17 cellular contexts compared by ENCODE assay signal in the genomic region with DNA sequence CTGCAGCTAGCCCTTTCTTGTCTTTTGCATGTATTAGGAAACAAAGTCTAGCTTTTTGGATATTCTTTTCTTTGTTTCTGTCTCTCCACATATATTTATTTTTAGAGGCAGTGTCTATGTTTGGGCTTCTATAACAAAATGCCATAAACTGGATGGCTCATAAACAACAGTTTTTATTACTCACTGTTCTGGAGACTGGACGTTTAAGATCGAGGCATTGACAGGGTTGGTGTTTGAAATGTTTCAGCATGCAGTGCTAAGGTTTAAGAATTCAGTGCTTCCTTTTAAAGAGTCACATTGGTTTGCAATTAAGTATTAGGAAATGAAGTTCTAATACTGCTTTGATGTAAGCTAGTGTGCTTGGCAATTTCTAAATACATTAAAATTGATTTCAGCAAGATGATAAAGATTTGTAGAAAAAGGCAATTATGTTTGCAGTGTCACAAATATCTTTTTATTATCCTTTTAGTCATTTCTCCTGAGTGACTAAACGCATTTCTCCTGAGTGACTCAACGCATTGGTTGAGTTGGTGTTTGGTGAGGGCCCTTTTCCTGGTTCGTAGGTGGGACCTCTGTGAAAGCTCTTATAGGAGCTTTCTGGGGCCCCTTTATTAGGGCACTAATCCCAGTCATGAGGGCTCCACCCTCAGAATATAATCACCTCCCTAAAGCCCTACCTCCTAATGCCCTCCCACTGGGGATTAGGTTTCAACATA.
DNase-seq lines count a peak whose midpoint lies in the region; ATAC-seq, FAIRE-seq and TF ChIP-seq lines count a peak whose summit lies in the region.
"Had no signal": no experiment of that assay in that cellular context is flagged by ENCODE, and none has a peak within 500 bp of the region (broad histone marks: within the 10 kb centered on the region; RNA-seq: fewer than 3 reads in every experiment).

No MANE protein-coding gene starts in this region.

- no peaks in the 10 kb centered on the region for H3K4me1 ChIP-seq in uterus
- no peaks in the 10 kb centered on the region for H3K4me1 ChIP-seq in OCI-LY7 (ENCODE audit: insufficient read depth, low read length, poor library complexity, severe bottlenecking)
- H3K4me1 ChIP-seq: heart right ventricle had no signal

- intact Hi-C loops in uterus (cut with DNase I; ENCODE audit: low total_unique reads): no loop called here
- intact Hi-C loops in OCI-LY7 (cut with micrococcal nuclease; ENCODE audit: unreplicated experiment): no loop called here
- intact Hi-C loops in activated CD4-positive, alpha-beta T cell treated with anti-CD3 and anti-CD28 coated beads, Interleukin-2, amount 10 ng/mL, durations not matched to agents 24 days and 14 days (cut with micrococcal nuclease): no loop called here

- no peak overlapping the region for H3K4me3 Mint-ChIP-seq in activated CD4-positive, alpha-beta T cell treated with anti-CD3 and anti-CD28 coated beads, Interleukin-2, amount 10 ng/mL, durations not matched to agents 24 days and 14 days
- H3K4me3 Mint-ChIP-seq: activated CD8-positive, alpha-beta memory T cell treated with anti-CD3 and anti-CD28 coated beads, Interleukin-2, amount 10 ng/mL, durations not matched to agents 7 days and 5 days; WTC11 had no signal

- no peaks in the 10 kb centered on the region for H3K4me1 Mint-ChIP-seq in activated CD4-positive, alpha-beta T cell treated with anti-CD3 and anti-CD28 coated beads, Interleukin-2, amount 10 ng/mL, durations not matched to agents 24 days and 14 days
- H3K4me1 Mint-ChIP-seq: activated CD8-positive, alpha-beta memory T cell treated with anti-CD3 and anti-CD28 coated beads, Interleukin-2, amount 10 ng/mL, durations not matched to agents 7 days and 5 days; WTC11 had no signal

- H3K9me2 ChIP-seq in OCI-LY7 (ENCODE audit: insufficient read depth, low read length): no peaks in the 10 kb centered on the region

- H3K79me2 ChIP-seq in OCI-LY7 (ENCODE audit: insufficient read depth, low read depth, low read length): no peaks in the 10 kb centered on the region

- H3K27ac Mint-ChIP-seq in activated CD4-positive, alpha-beta T cell treated with anti-CD3 and anti-CD28 coated beads, Interleukin-2, amount 10 ng/mL, durations not matched to agents 24 days and 14 days: no peak overlapping the region
- H3K27ac Mint-ChIP-seq: activated CD8-positive, alpha-beta memory T cell treated with anti-CD3 and anti-CD28 coated beads, Interleukin-2, amount 10 ng/mL, durations not matched to agents 7 days and 5 days; WTC11 had no signal

- no peak for TF ChIP-seq POLR2A in H54 (IDR thresholded peaks at IDR 0.05; ENCODE audit: low read depth, low read length)
- no peak for TF ChIP-seq POLR2A in uterus (IDR thresholded peaks at IDR 0.05)

- no peak overlapping the region for H2AFZ ChIP-seq in OCI-LY7 (ENCODE audit: low read length)

- H3K36me3 Mint-ChIP-seq in activated CD4-positive, alpha-beta T cell treated with anti-CD3 and anti-CD28 coated beads, Interleukin-2, amount 10 ng/mL, durations not matched to agents 24 days and 14 days (ENCODE audit: low read depth): no peaks in the 10 kb centered on the region
- H3K36me3 Mint-ChIP-seq: activated CD8-positive, alpha-beta memory T cell treated with anti-CD3 and anti-CD28 coated beads, Interleukin-2, amount 10 ng/mL, durations not matched to agents 7 days and 5 days; WTC11 had no signal

- H3K27me3 ChIP-seq in uterus: no peaks in the 10 kb centered on the region
- H3K27me3 ChIP-seq: heart right ventricle, neutrophil had no signal

- H3K27ac ChIP-seq in RWPE1: no peak overlapping the region
- peak overlapping the region; percentile 9 to 48 for H3K27ac ChIP-seq in uterus
- no peak overlapping the region for H3K27ac ChIP-seq in OCI-LY7 (ENCODE audit: low read depth, low read length, poor library complexity, severe bottlenecking)
- H3K27ac ChIP-seq: coronary artery, heart right ventricle, neutrophil had no signal

- POLR2A ChIA-PET in RWPE1 (lab: Yijun Ruan, JAX; ENCODE audit: low non-redundant PET): no interaction called here
- POLR2A ChIA-PET in OCI-LY7 (lab: Charles Lee): no interaction called here

- no peaks in the 10 kb centered on the region for H3K9me3 ChIP-seq in uterus
- no peaks in the 10 kb centered on the region for H3K9me3 ChIP-seq in OCI-LY7 (ENCODE audit: low read length)
- H3K9me3 ChIP-seq: neutrophil had no signal

- H3K4me2 ChIP-seq in OCI-LY7 (ENCODE audit: low read length): no peak overlapping the region

- H3K4me3 ChIP-seq in fibroblast of mammary gland (ENCODE audit: control insufficient read depth, low read depth, low read length): no peak overlapping the region
- no peak overlapping the region for H3K4me3 ChIP-seq in uterus
- H3K4me3 ChIP-seq in OCI-LY7 (ENCODE audit: low read depth, low read length, poor library complexity, severe bottlenecking): no peak overlapping the region
- H3K4me3 ChIP-seq: coronary artery, heart right ventricle had no signal

- no peaks in the 10 kb centered on the region for H4K20me1 ChIP-seq in OCI-LY7 (ENCODE audit: insufficient read depth, low read length)

- peak; percentile 93 for FAIRE-seq in H54 (lab: Jason Lieb, UNC)
- FAIRE-seq: kidney had no signal

- no peaks in the 10 kb centered on the region for H3K36me3 ChIP-seq in uterus
- H3K36me3 ChIP-seq in OCI-LY7 (ENCODE audit: insufficient read depth, low read length): no peaks in the 10 kb centered on the region
- H3K36me3 ChIP-seq: heart right ventricle, neutrophil had no signal

- DNase-seq in H54 (ENCODE audit: insufficient read length, low spot score) (peak; percentile 24), RWPE1 (ENCODE audit: low spot score) (peak; percentile 16), fibroblast of mammary gland (ENCODE audit: low read depth) (peak; percentile 72), uterus (no peak), OCI-LY7 (ENCODE audit: low spot score) (no peak)
- no peak for DNase-seq in activated CD4-positive, alpha-beta T cell treated with anti-CD3 and anti-CD28 coated beads, Interleukin-2, amount 10 ng/mL, durations not matched to agents 24 days and 14 days
- DNase-seq: activated CD8-positive, alpha-beta memory T cell treated with anti-CD3 and anti-CD28 coated beads, Interleukin-2, amount 10 ng/mL, durations not matched to agents 7 days and 5 days; activated effector memory CD4-positive, alpha-beta T cell treated with anti-CD3 and anti-CD28 coated beads, Interleukin-2, amount 50 U/mL, for 16 hours; C1 segment of cervical spinal cord; heart right ventricle; kidney; NCI-H1092 treated with DMSO at 0.1 percent for 48 hours; stimulated activated CD4-positive, alpha-beta T cell treated with anti-CD3 and anti-CD28 coated beads, Interleukin-4, amount 100 ng/mL, for 4 hours had no signal

- CTCF ChIA-PET in RWPE1 (lab: Yijun Ruan, JAX) (no interaction called here), OCI-LY7 (lab: Charles Lee; ENCODE audit: unreplicated experiment) (no interaction called here)

- TF ChIP-seq CTCF in RWPE1 (conservative IDR thresholded peaks at IDR 0.05; ENCODE audit: low read depth): no peak
- no peak for TF ChIP-seq CTCF in fibroblast of mammary gland (conservative IDR thresholded peaks at IDR 0.05; ENCODE audit: control insufficient read depth, insufficient read depth, low read depth, low read length)
- TF ChIP-seq CTCF in uterus (IDR thresholded peaks at IDR 0.05): no peak
- TF ChIP-seq CTCF in OCI-LY7 (conservative IDR thresholded peaks at IDR 0.05; ENCODE audit: low read length): no peak

- ATAC-seq in HG02642 (IDR thresholded peaks at IDR 0.05; ENCODE audit: poor library complexity, unreplicated experiment): no peak
- ATAC-seq: activated CD8-positive, alpha-beta memory T cell treated with anti-CD3 and anti-CD28 coated beads, Interleukin-2, amount 10 ng/mL, durations not matched to agents 7 days and 5 days; heart right ventricle; WTC11 had no signal

- H3K9me3 Mint-ChIP-seq in activated CD4-positive, alpha-beta T cell treated with anti-CD3 and anti-CD28 coated beads, Interleukin-2, amount 10 ng/mL, durations not matched to agents 24 days and 14 days: no peaks in the 10 kb centered on the region

- no peaks in the 10 kb centered on the region for H3K27me3 Mint-ChIP-seq in activated CD4-positive, alpha-beta T cell treated with anti-CD3 and anti-CD28 coated beads, Interleukin-2, amount 10 ng/mL, durations not matched to agents 24 days and 14 days
- H3K27me3 Mint-ChIP-seq: activated CD8-positive, alpha-beta memory T cell treated with anti-CD3 and anti-CD28 coated beads, Interleukin-2, amount 10 ng/mL, durations not matched to agents 7 days and 5 days had no signal

- no TSS peak for BruUV-seq in OCI-LY7 (replicated peaks; lab: Mats Ljungman, UMichigan)

Comparison
In these comparisons a context has a peak if more than half of its experiments do, and no peak if none do; other contexts are left out.
1. DNase-seq: peak in H54 (single experiment), RWPE1 (single experiment) and fibroblast of mammary gland (single experiment); none in uterus (0 of 2), OCI-LY7 (single experiment) and activated CD4-positive, alpha-beta T cell treated with anti-CD3 and anti-CD28 coated beads, Interleukin-2, amount 10 ng/mL, durations not matched to agents 24 days and 14 days (single experiment).
2. H3K27ac ChIP-seq: peak in uterus (2 of 2); none in RWPE1 (single experiment) and OCI-LY7 (single experiment).